8 cellular contexts compared by ENCODE assay signal in genomic region chr9:34046784-34047379, GRCh38. TPM values are rescaled to one million over a fixed set of nuclear protein-coding genes. Genes with fewer than 3 reads are reported as not detected.
DNase-seq lines count a peak whose midpoint lies in the region; ATAC-seq, FAIRE-seq and TF ChIP-seq lines count a peak whose summit lies in the region.

No MANE protein-coding gene starts in this region.

- peak; percentile 58 for FAIRE-seq in GM19239 (lab: Jason Lieb, UNC)

- H3K27me3 Mint-ChIP-seq in osteocyte (ENCODE audit: unreplicated experiment) = no peaks in the 10 kb centered on the region

- H3K4me1 ChIP-seq in duodenal mucosa (ENCODE audit: control insufficient read depth in 1 of 2, insufficient read depth in 2 of 2, low read length in 2 of 2) = peaks cover 22 to 29% of the 10 kb centered on the region in 2 donors
- no peaks in the 10 kb centered on the region for H3K4me1 ChIP-seq in aorta (ENCODE audit: control insufficient read depth in 1 of 2, insufficient read depth in 2 of 2, low read length in 2 of 2)
- peaks cover 4 to 36% (median 29%) of the 10 kb centered on the region in 9 donors for H3K4me1 ChIP-seq in heart right ventricle

- H3K9me3 Mint-ChIP-seq in osteocyte (ENCODE audit: unreplicated experiment) = no peaks in the 10 kb centered on the region

- H3K4me3 ChIP-seq in duodenal mucosa (ENCODE audit: low read depth in 1 of 2, low read length in 2 of 2) (peak overlapping the region; percentile 88 to 94), aorta (ENCODE audit: low read length in 2 of 2) (no peak overlapping the region), heart right ventricle (peak overlapping the region in 5 of 10 donors; percentile 89 to 99 (median 96))

- H3K9ac ChIP-seq in duodenal mucosa (ENCODE audit: low read depth in 1 of 2, low read length in 2 of 2) = peak overlapping the region; percentile 55 to 96

- DNase-seq in GM19239 (ENCODE audit: insufficient read length, low spot score) (no peak), NOMO-1 treated with dmso at 0.1 percent for 144 hours (lab: John Stamatoyannopoulos, UW; ENCODE audit: unreplicated experiment) (peak; percentile 6), osteocyte (ENCODE audit: extremely low spot score, unreplicated experiment) (no peak), aorta (no peak), GM19238 (ENCODE audit: insufficient read length, low spot score) (no peak), heart right ventricle (no peak)

- no peaks in the 10 kb centered on the region for H3K27me3 ChIP-seq in duodenal mucosa (ENCODE audit: control insufficient read depth in 1 of 2, insufficient read depth in 2 of 2, low read length in 2 of 2)
- H3K27me3 ChIP-seq in aorta (ENCODE audit: control insufficient read depth in 1 of 2, insufficient read depth in 2 of 2, low read length in 1 of 2) = no peaks in the 10 kb centered on the region
- H3K27me3 ChIP-seq in heart right ventricle = no peaks in the 10 kb centered on the region

- H3K4me1 Mint-ChIP-seq in osteocyte (ENCODE audit: unreplicated experiment) = peaks cover 35% of the 10 kb centered on the region

- H3K4me3 Mint-ChIP-seq in osteocyte (ENCODE audit: unreplicated experiment) = peak overlapping the region; percentile 96

- ATAC-seq in aorta (ENCODE audit: low FRiP score) (no peak), HG03432 (IDR thresholded peaks at IDR 0.05; ENCODE audit: unreplicated experiment) (no peak), heart right ventricle (no peak)

- H3K36me3 ChIP-seq in duodenal mucosa (ENCODE audit: control insufficient read depth in 1 of 2, insufficient read depth in 2 of 2, low read length in 2 of 2) (no peaks in the 10 kb centered on the region), aorta (ENCODE audit: control insufficient read depth in 1 of 2, insufficient read depth in 2 of 2, low read length in 1 of 2) (no peaks in the 10 kb centered on the region), heart right ventricle (peaks cover 0 to 22% (median 0%) of the 10 kb centered on the region in 9 donors)

- H3K36me3 Mint-ChIP-seq in osteocyte (ENCODE audit: unreplicated experiment) = peaks cover 2% of the 10 kb centered on the region

- H3K9me3 ChIP-seq in duodenal mucosa (ENCODE audit: control insufficient read depth in 1 of 2, low read length in 2 of 2) = no peaks in the 10 kb centered on the region
- no peaks in the 10 kb centered on the region for H3K9me3 ChIP-seq in aorta (ENCODE audit: control insufficient read depth, low read length)
- H3K9me3 ChIP-seq in heart right ventricle = no peaks in the 10 kb centered on the region

- 77 to 79% methylated on average over 5 of the region's 5 CpGs for WGBS in aorta, 2 donors
- WGBS in heart right ventricle, 2 donors = 46 to 52% methylated on average over 5 of the region's 5 CpGs

- TF ChIP-seq CTCF in osteocyte (IDR thresholded peaks at IDR 0.05) = no peak
- TF ChIP-seq CTCF in heart right ventricle (IDR thresholded peaks at IDR 0.05) = no peak

- intact Hi-C loops in aorta (cut with DNase I) = loop anchor here in 1 of 2 donors (5.0 kb wide), 2 partner anchors 80 to 130 kb away; partner anchors contain the start of genes DCAF12 and UBAP1
- intact Hi-C loops in heart right ventricle (cut with DNase I) = no loop called here

- peak overlapping the region; percentile 77 for H3K27ac Mint-ChIP-seq in osteocyte (ENCODE audit: unreplicated experiment)

- no peak overlapping the region for H3K27ac ChIP-seq in duodenal mucosa (ENCODE audit: low read depth, low read length)
- no peak overlapping the region for H3K27ac ChIP-seq in aorta (ENCODE audit: low read depth in 1 of 2, low read length in 2 of 2)
- H3K27ac ChIP-seq in heart right ventricle = peak overlapping the region in 4 of 10 donors; percentile 46 to 97 (median 89)

RNA-seq across cellular contexts. Expression of gene UBAP2, which starts 1.8 kb away (rescaled TPM):
- 39.9 and 40.6 TPM in 2 replicates for total RNA-seq in osteocyte
- 10 to 100 TPM; 24.1 to 30.5 TPM for total RNA-seq in aorta
- 1 to 10 TPM; 5.3 to 7.5 TPM for polyA plus RNA-seq in aorta
- total RNA-seq in heart right ventricle = 10 to 100 TPM; 23.5 to 36.9 (median 27.9) TPM
- polyA plus RNA-seq in heart right ventricle = 10 to 100 TPM; 11.7 to 20.1 TPM

Comparison
In these comparisons a context has a peak if more than half of its experiments do, and no peak if none do; other contexts are left out.
1. H3K4me3 ChIP-seq: peak in duodenal mucosa (2 of 2); none in aorta (0 of 2).